In the genomic region with DNA sequence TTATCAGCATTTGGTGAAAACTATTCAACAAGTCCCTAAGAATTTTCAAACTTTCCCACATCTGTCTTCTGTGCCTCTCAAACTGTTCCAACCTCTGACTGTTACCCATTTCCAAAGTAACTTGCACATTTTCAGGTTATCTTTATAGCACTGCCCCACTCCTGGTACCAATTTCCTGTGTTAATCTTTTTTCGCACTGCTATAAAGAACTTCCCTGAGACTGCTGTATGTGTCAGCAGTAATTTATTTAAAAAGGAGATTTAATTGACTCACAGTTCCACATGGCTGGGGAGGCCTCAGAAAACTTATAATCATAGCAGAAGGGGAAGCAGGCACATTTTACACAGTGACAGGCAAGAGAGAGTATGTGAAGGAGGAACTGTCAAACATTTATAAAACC, we compare ENCODE assay signal across 1 cellular context.
TF ChIP-seq lines count a peak whose summit lies in the region.

No MANE protein-coding gene starts in this region.

TF ChIP-seq in GM12878, 131 proteins besides CTCF, POLR2A, EP300 and RAD21:
- TF ChIP-seq ZNF274 (IDR thresholded peaks at IDR 0.05; ENCODE audit: insufficient read depth, insufficient read length), result no peak
- TF ChIP-seq, protein P1, sequence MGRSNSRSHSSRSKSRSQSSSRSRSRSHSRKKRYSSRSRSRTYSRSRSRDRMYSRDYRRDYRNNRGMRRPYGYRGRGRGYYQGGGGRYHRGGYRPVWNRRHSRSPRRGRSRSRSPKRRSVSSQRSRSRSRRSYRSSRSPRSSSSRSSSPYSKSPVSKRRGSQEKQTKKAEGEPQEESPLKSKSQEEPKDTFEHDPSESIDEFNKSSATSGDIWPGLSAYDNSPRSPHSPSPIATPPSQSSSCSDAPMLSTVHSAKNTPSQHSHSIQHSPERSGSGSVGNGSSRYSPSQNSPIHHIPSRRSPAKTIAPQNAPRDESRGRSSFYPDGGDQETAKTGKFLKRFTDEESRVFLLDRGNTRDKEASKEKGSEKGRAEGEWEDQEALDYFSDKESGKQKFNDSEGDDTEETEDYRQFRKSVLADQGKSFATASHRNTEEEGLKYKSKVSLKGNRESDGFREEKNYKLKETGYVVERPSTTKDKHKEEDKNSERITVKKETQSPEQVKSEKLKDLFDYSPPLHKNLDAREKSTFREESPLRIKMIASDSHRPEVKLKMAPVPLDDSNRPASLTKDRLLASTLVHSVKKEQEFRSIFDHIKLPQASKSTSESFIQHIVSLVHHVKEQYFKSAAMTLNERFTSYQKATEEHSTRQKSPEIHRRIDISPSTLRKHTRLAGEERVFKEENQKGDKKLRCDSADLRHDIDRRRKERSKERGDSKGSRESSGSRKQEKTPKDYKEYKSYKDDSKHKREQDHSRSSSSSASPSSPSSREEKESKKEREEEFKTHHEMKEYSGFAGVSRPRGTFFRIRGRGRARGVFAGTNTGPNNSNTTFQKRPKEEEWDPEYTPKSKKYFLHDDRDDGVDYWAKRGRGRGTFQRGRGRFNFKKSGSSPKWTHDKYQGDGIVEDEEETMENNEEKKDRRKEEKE (IDR thresholded peaks at IDR 0.05), result no peak
- no peak for TF ChIP-seq HDAC6 (IDR thresholded peaks at IDR 0.05; ENCODE audit: unreplicated experiment)
TF ChIP-seq in GM12878: peak in this region for 0.
